ENCODE assay signal across 9 cellular contexts in the genomic region with DNA sequence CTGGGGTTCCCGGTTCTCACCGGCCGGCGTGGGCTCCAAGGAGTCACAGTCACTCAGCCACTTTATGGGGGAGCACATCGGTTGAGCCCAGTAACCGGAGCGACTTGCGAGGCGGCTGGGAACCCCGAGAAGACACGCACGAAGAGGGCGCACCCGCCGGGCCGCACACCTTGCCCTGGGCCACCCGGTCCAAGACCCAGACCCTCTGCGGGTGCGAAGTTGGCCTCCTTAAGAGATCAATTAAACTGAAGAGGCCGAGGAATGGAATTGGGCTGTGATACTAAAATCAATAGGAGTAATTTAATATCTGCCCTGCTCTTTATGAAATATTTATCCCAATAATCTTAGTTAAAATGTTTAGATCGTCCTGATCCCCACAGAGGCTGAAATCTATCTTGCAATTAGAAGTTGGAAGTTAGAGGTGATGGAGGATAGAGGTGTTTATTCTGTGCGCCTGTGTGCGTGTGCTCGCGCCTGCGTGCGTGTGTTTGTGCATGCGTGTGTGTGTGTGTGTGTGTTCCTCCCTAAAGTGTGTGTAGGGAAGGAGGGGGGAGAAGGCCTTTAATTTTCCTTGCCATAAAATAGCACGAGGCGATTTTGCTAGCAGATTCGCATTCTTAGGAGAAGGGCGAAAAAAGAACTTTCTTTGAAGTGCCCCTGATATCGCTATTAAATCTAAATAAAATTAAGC. TPM values are rescaled to one million over a fixed set of nuclear protein-coding genes. Genes with fewer than 3 reads are reported as not detected.
A peak's percentile ranks its signal among the peaks of the same experiment; 100 is the strongest.
DNase-seq lines count a peak whose midpoint lies in the region; ATAC-seq and TF ChIP-seq lines count a peak whose summit lies in the region.
"Had no signal": no experiment of that assay in that cellular context is flagged by ENCODE, and none has a peak within 500 bp of the region (broad histone marks: within the 10 kb centered on the region; RNA-seq: fewer than 3 reads in every experiment).

No MANE protein-coding gene starts in this region.

- peaks cover 2 to 32% of the 10 kb centered on the region in 2 donors for H3K4me1 ChIP-seq in ascending aorta

- H3K36me3 ChIP-seq in ascending aorta, result peaks cover 0 to 3% of the 10 kb centered on the region in 2 donors

- H3K27ac ChIP-seq in ascending aorta, result peak overlapping the region; percentile 92 to 96

- no peaks in the 10 kb centered on the region for H3K9me3 Mint-ChIP-seq in immature natural killer cell
- H3K9me3 Mint-ChIP-seq in stimulated activated naive B cell treated with anti-CD40 and anti-IgM and Interleukin-4, amounts not matched to agents 10 μg/mL and 1 μg/mL and 100 μg/mL, for 72 hours, result no peaks in the 10 kb centered on the region

- H3K4me3 ChIP-seq in ascending aorta, result peak overlapping the region; percentile 77 to 79

- intact Hi-C loops in ascending aorta (cut with DNase I), result loop anchor here (5.0 to 10.0 kb wide), 4 partner anchors 200 to 908 kb away; no protein-coding TSS in a partner anchor

- H3K36me3 Mint-ChIP-seq in immature natural killer cell, result peaks cover 0 to 3% (median 0%) of the 10 kb centered on the region in 3 donors
- peaks cover 0 to 3% of the 10 kb centered on the region in 2 donors for H3K36me3 Mint-ChIP-seq in stimulated activated naive B cell treated with anti-CD40 and anti-IgM and Interleukin-4, amounts not matched to agents 10 μg/mL and 1 μg/mL and 100 μg/mL, for 72 hours

- TF ChIP-seq CTCF in ascending aorta (IDR thresholded peaks at IDR 0.05), result no peak

- H3K27ac Mint-ChIP-seq in immature natural killer cell, result no peak overlapping the region
- H3K27ac Mint-ChIP-seq in stimulated activated naive B cell treated with anti-CD40 and anti-IgM and Interleukin-4, amounts not matched to agents 10 μg/mL and 1 μg/mL and 100 μg/mL, for 72 hours, result peak overlapping the region; percentile 9

- DNase-seq in NCI-H748 (lab: John Stamatoyannopoulos, UW; ENCODE audit: unreplicated experiment) (peak; percentile 1), NCI-H748 treated with DMSO at 0.1 percent for 48 hours (lab: John Stamatoyannopoulos, UW) (no peak), ascending aorta (ENCODE audit: low spot score in 2 of 2) (no peak), immature natural killer cell (no peak), retina (no peak), COLO668 (lab: John Stamatoyannopoulos, UW; ENCODE audit: unreplicated experiment) (no peak)
- no peak for DNase-seq in stimulated activated naive B cell treated with anti-CD40 and anti-IgM and Interleukin-4, amounts not matched to agents 10 μg/mL and 1 μg/mL and 100 μg/mL, for 72 hours
- DNase-seq: SHP77 had no signal

- peaks cover 0 to 10% (median 9%) of the 10 kb centered on the region in 3 donors for H3K27me3 Mint-ChIP-seq in immature natural killer cell (ENCODE audit: low read depth in 3 of 3)
- H3K27me3 Mint-ChIP-seq in stimulated activated naive B cell treated with anti-CD40 and anti-IgM and Interleukin-4, amounts not matched to agents 10 μg/mL and 1 μg/mL and 100 μg/mL, for 72 hours, result peaks cover 37 to 48% of the 10 kb centered on the region in 2 donors

- H3K27me3 ChIP-seq in ascending aorta, result no peaks in the 10 kb centered on the region

- peak; percentile 19 to 20 for ATAC-seq in stimulated activated naive B cell treated with anti-CD40 and anti-IgM and Interleukin-4, amounts not matched to agents 10 μg/mL and 1 μg/mL and 100 μg/mL, for 72 hours (replicated peaks)
- no peak for ATAC-seq in GM21528 (IDR thresholded peaks at IDR 0.05; ENCODE audit: low FRiP score, unreplicated experiment)

- no peaks in the 10 kb centered on the region for H3K9me3 ChIP-seq in ascending aorta

- H3K4me3 Mint-ChIP-seq in immature natural killer cell, result peak overlapping the region; percentile 82 to 89 (median 88)
- peak overlapping the region; percentile 83 to 88 for H3K4me3 Mint-ChIP-seq in stimulated activated naive B cell treated with anti-CD40 and anti-IgM and Interleukin-4, amounts not matched to agents 10 μg/mL and 1 μg/mL and 100 μg/mL, for 72 hours

- H3K4me1 Mint-ChIP-seq in immature natural killer cell, result peaks cover 13 to 15% of the 10 kb centered on the region in 2 donors
- peaks cover 9 to 27% of the 10 kb centered on the region in 2 donors for H3K4me1 Mint-ChIP-seq in stimulated activated naive B cell treated with anti-CD40 and anti-IgM and Interleukin-4, amounts not matched to agents 10 μg/mL and 1 μg/mL and 100 μg/mL, for 72 hours

RNA-seq across cellular contexts. Expression of a gene that starts 1.0 kb away (rescaled TPM):
- total RNA-seq in ascending aorta, result 23.0 TPM
- polyA plus RNA-seq in immature natural killer cell, result under 1 TPM in 2 of 3 donors, not detected in 1; 0.03 to 0.14 TPM
